10 cellular contexts compared by ENCODE assay signal in the genomic region with DNA sequence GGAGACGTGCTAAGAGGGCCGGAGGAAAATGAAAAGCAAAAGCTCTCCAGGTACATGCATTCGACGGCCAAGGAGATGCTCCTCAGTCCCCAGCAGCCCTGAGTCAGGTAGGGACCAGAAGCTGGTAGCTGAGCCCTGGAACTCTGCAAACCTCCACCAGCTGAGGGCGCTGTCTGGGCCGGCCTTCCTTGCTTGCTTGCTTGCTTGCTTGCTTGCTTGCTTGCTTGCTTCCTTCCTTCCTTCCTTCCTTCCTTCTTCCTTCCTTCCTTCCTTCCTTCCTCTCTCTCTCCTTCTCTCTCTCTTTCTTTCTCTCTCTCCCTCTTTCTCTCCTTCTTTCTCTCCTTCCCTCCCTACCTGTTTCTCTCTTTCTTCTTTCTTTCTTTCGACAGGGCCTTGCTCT.
DNase-seq lines count a peak whose midpoint lies in the region; ATAC-seq and TF ChIP-seq lines count a peak whose summit lies in the region.
"Had no signal": no experiment of that assay in that cellular context is flagged by ENCODE, and none has a peak within 500 bp of the region (broad histone marks: within the 10 kb centered on the region; RNA-seq: fewer than 3 reads in every experiment).

No MANE protein-coding gene starts in this region.

- in situ Hi-C loops in GM13977 (cut with MboI; ENCODE audit: low pct_unique_long_range_greater_than_20kb, low sequenced_read_pairs, unreplicated experiment): loop anchor here (10.0 kb wide), 2 partner anchors 160 to 270 kb away; no protein-coding TSS in a partner anchor

- peak; percentile 37 for TF ChIP-seq CTCF in AG09309 (IDR thresholded peaks at IDR 0.05; ENCODE audit: control insufficient read depth, insufficient read depth, low read depth, low read length, missing control alignments)
- TF ChIP-seq CTCF in GM13977 (IDR thresholded peaks at IDR 0.05; ENCODE audit: extremely low read depth, insufficient read depth, missing control alignments): peak; percentile 53

- H3K27ac Mint-ChIP-seq in activated CD4-positive, alpha-beta T cell treated with anti-CD3 and anti-CD28 coated beads, Interleukin-2, amount 10 ng/mL, durations not matched to agents 7 days and 5 days: no peak overlapping the region

- CTCF ChIA-PET in activated CD4-positive, alpha-beta T cell treated with anti-CD3 and anti-CD28 coated beads, Interleukin-2, amount 10 ng/mL, durations not matched to agents 7 days and 5 days (lab: Charles Lee): interaction anchor here (0.6 to 1.4 kb wide), 10 partner anchors 8 to 1550 kb away, joined by 3 to 8 read pairs (median 4); no protein-coding TSS in a partner anchor

- POLR2A ChIA-PET in activated CD4-positive, alpha-beta T cell treated with anti-CD3 and anti-CD28 coated beads, Interleukin-2, amount 10 ng/mL, durations not matched to agents 7 days and 5 days (lab: Charles Lee): no interaction called here

- no peak for DNase-seq in AG09309 (ENCODE audit: low read depth)
- DNase-seq in GM13977 (ENCODE audit: low spot score): no peak
- DNase-seq in activated CD4-positive, alpha-beta T cell treated with anti-CD3 and anti-CD28 coated beads, Interleukin-2, amount 10 ng/mL, durations not matched to agents 7 days and 5 days: peak; percentile 8
- peak; percentile 11 for DNase-seq in iris pigment epithelial cell (ENCODE audit: low read depth)
- DNase-seq in NCI-H1048 (lab: John Stamatoyannopoulos, UW): no peak
- DNase-seq in left cardiac atrium: no peak
- DNase-seq in NCI-H128 (lab: John Stamatoyannopoulos, UW; ENCODE audit: unreplicated experiment): no peak

- H3K36me3 Mint-ChIP-seq in activated CD4-positive, alpha-beta T cell treated with anti-CD3 and anti-CD28 coated beads, Interleukin-2, amount 10 ng/mL, durations not matched to agents 7 days and 5 days (ENCODE audit: low read depth): no peaks in the 10 kb centered on the region

- ATAC-seq in HG02973 (IDR thresholded peaks at IDR 0.05; ENCODE audit: unreplicated experiment): no peak
- no peak for ATAC-seq in left cardiac atrium

- H3K4me3 ChIP-seq in AG09309 (ENCODE audit: control insufficient read depth, low read depth, low read length): no peak overlapping the region
- H3K4me3 ChIP-seq: adrenal gland, thoracic aorta had no signal

- peaks cover 4% of the 10 kb centered on the region for H3K27me3 Mint-ChIP-seq in activated CD4-positive, alpha-beta T cell treated with anti-CD3 and anti-CD28 coated beads, Interleukin-2, amount 10 ng/mL, durations not matched to agents 7 days and 5 days

- no peak overlapping the region for H3K4me3 Mint-ChIP-seq in activated CD4-positive, alpha-beta T cell treated with anti-CD3 and anti-CD28 coated beads, Interleukin-2, amount 10 ng/mL, durations not matched to agents 7 days and 5 days

- H3K4me1 Mint-ChIP-seq in activated CD4-positive, alpha-beta T cell treated with anti-CD3 and anti-CD28 coated beads, Interleukin-2, amount 10 ng/mL, durations not matched to agents 7 days and 5 days: no peaks in the 10 kb centered on the region

- intact Hi-C loops in left cardiac atrium (cut with DNase I): no loop called here

- no peaks in the 10 kb centered on the region for H3K9me3 Mint-ChIP-seq in activated CD4-positive, alpha-beta T cell treated with anti-CD3 and anti-CD28 coated beads, Interleukin-2, amount 10 ng/mL, durations not matched to agents 7 days and 5 days

Comparison
In these comparisons a context has a peak if more than half of its experiments do, and no peak if none do; other contexts are left out.
1. DNase-seq: peak in activated CD4-positive, alpha-beta T cell treated with anti-CD3 and anti-CD28 coated beads, Interleukin-2, amount 10 ng/mL, durations not matched to agents 7 days and 5 days (single experiment) and iris pigment epithelial cell (single experiment); none in AG09309 (single experiment), GM13977 (single experiment), NCI-H1048 (single experiment), left cardiac atrium (single experiment) and NCI-H128 (single experiment).